7 cellular contexts compared by ENCODE assay signal in genomic region chr4:77959566-77960338, GRCh38.
DNase-seq lines count a peak whose midpoint lies in the region; ATAC-seq, FAIRE-seq and TF ChIP-seq lines count a peak whose summit lies in the region.

No MANE protein-coding gene starts in this region.

- no peak overlapping the region for H2AFZ ChIP-seq in neural progenitor cell (replicated peaks)

- H3K79me2 ChIP-seq in neural progenitor cell (ENCODE audit: low read depth): no peaks in the 10 kb centered on the region

- H4K20me1 ChIP-seq in neural progenitor cell (ENCODE audit: low read depth): no peaks in the 10 kb centered on the region

- peak; percentile 55 for FAIRE-seq in RCC 7860 (lab: Jason Lieb, UNC)

- H3K4me3 ChIP-seq in GM12864 (ENCODE audit: low read depth, low read length): no peak overlapping the region
- H3K4me3 ChIP-seq in epithelial cell of esophagus (ENCODE audit: low read length): no peak overlapping the region
- H3K4me3 ChIP-seq in neural progenitor cell: no peak overlapping the region

- no peak overlapping the region for H3K27ac Mint-ChIP-seq in neural progenitor cell
- no peak overlapping the region for H3K27ac Mint-ChIP-seq in stimulated activated effector memory CD8-positive, alpha-beta T cell treated with anti-CD3 and anti-CD28 coated beads, Interleukin-12 subunit alpha, Interleukin-12 subunit beta, amount 100 ng/mL, for 72 hours

- no peak for ATAC-seq in HG03139 (IDR thresholded peaks at IDR 0.05; ENCODE audit: unreplicated experiment)
- no peak for ATAC-seq in stimulated activated effector memory CD8-positive, alpha-beta T cell treated with anti-CD3 and anti-CD28 coated beads, Interleukin-12 subunit alpha, Interleukin-12 subunit beta, amount 100 ng/mL, for 72 hours

- no peaks in the 10 kb centered on the region for H3K4me1 Mint-ChIP-seq in neural progenitor cell
- peaks cover 2% of the 10 kb centered on the region for H3K4me1 Mint-ChIP-seq in stimulated activated effector memory CD8-positive, alpha-beta T cell treated with anti-CD3 and anti-CD28 coated beads, Interleukin-12 subunit alpha, Interleukin-12 subunit beta, amount 100 ng/mL, for 72 hours

- H3K9me3 ChIP-seq in neural progenitor cell (ENCODE audit: low read depth): no peaks in the 10 kb centered on the region

- H3K27me3 ChIP-seq in neural progenitor cell: no peaks in the 10 kb centered on the region

- H3F3A ChIP-seq in neural progenitor cell (ENCODE audit: low read depth): no peaks in the 10 kb centered on the region

- no peaks in the 10 kb centered on the region for H3K36me3 ChIP-seq in neural progenitor cell

- no peak overlapping the region for H3K4me3 Mint-ChIP-seq in neural progenitor cell
- no peak overlapping the region for H3K4me3 Mint-ChIP-seq in stimulated activated effector memory CD8-positive, alpha-beta T cell treated with anti-CD3 and anti-CD28 coated beads, Interleukin-12 subunit alpha, Interleukin-12 subunit beta, amount 100 ng/mL, for 72 hours

- H3K27ac ChIP-seq in neural progenitor cell: no peak overlapping the region

- H3K27me3 Mint-ChIP-seq in neural progenitor cell (ENCODE audit: insufficient read depth, low read depth): no peaks in the 10 kb centered on the region

- TF ChIP-seq CTCF in GM12864 (IDR thresholded peaks at IDR 0.05; ENCODE audit: low read depth, low read length, missing control alignments) (peak; percentile 58), epithelial cell of esophagus (IDR thresholded peaks at IDR 0.05; ENCODE audit: insufficient read depth, low read depth, low read length, missing control alignments) (peak; percentile 55), neural progenitor cell (IDR thresholded peaks at IDR 0.05) (peak; percentile 79)

- DNase-seq in GM12864 (ENCODE audit: low read depth): peak; percentile 31
- DNase-seq in LHCN-M2 (ENCODE audit: low read depth): peak; percentile 56
- DNase-seq in RCC 7860 (ENCODE audit: low spot score): peak; percentile 20
- peak; percentile 69 for DNase-seq in epithelial cell of esophagus (ENCODE audit: low read depth)
- DNase-seq in neural progenitor cell (ENCODE audit: low spot score): peak; percentile 80
- no peak for DNase-seq in stimulated activated effector memory CD8-positive, alpha-beta T cell treated with anti-CD3 and anti-CD28 coated beads, Interleukin-12 subunit alpha, Interleukin-12 subunit beta, amount 100 ng/mL, for 72 hours (ENCODE audit: low spot score in 2 of 2)

- no peak overlapping the region for H3K9ac ChIP-seq in neural progenitor cell

- H3K36me3 Mint-ChIP-seq in neural progenitor cell: no peaks in the 10 kb centered on the region
- H3K36me3 Mint-ChIP-seq in stimulated activated effector memory CD8-positive, alpha-beta T cell treated with anti-CD3 and anti-CD28 coated beads, Interleukin-12 subunit alpha, Interleukin-12 subunit beta, amount 100 ng/mL, for 72 hours: peaks cover 2% of the 10 kb centered on the region

- H3K4me1 ChIP-seq in neural progenitor cell: peaks cover 13% of the 10 kb centered on the region

- no peaks in the 10 kb centered on the region for H3K9me3 Mint-ChIP-seq in neural progenitor cell
- H3K9me3 Mint-ChIP-seq in stimulated activated effector memory CD8-positive, alpha-beta T cell treated with anti-CD3 and anti-CD28 coated beads, Interleukin-12 subunit alpha, Interleukin-12 subunit beta, amount 100 ng/mL, for 72 hours: no peaks in the 10 kb centered on the region

- no peak overlapping the region for H3K4me2 ChIP-seq in neural progenitor cell

Comparison
In these comparisons a context has a peak if more than half of its experiments do, and no peak if none do; other contexts are left out.
1. DNase-seq: peak in GM12864 (single experiment), LHCN-M2 (single experiment), RCC 7860 (single experiment), epithelial cell of esophagus (single experiment) and neural progenitor cell (single experiment); none in stimulated activated effector memory CD8-positive, alpha-beta T cell treated with anti-CD3 and anti-CD28 coated beads, Interleukin-12 subunit alpha, Interleukin-12 subunit beta, amount 100 ng/mL, for 72 hours (0 of 2).
2. Peak in every context shown above with its lines, with median percentiles within 50 percentile points of each other: CTCF ChIP-seq.